Comparison of ENCODE assay signal across 8 cellular contexts in the genomic region with DNA sequence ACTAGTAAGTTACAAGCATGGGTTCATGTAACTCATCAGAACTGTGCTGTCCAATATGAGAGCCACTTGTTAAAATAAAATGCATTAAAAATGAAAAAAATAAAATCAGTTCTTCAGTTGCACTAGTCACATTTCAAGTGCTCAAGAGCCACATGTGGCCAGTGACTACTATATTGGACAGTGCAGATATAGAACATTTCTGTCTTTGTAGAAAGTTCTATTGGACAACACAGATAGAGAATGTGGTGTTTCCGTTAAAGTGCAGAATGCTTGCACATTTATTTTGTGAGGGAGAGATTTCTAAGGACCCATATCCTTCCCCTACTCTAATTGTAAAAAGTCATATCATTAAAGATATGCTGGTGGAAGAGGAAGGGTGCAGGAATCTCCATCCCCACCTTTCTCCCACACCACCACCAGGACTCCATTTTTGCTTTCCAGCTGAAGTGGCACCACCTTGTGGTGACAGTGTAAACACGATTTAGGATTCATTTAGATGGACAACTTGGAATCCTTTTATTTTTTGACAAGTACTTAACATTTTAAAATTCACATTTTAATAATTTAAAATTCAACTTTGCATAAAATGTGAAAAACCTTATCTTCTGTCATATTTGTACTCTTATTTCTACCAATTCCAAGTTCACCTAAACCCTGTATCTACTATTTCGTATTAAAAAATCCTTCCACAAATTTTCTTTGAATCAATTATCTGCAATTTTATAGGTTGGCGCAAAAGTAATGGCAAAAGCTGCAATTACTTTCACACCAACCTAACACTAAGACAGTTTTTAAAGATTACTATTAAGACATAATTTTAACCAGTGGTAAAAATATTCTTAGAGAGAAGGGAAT. TPM values are rescaled to one million over a fixed set of nuclear protein-coding genes. Genes with fewer than 3 reads are reported as not detected.
DNase-seq lines count a peak whose midpoint lies in the region; ATAC-seq, FAIRE-seq and TF ChIP-seq lines count a peak whose summit lies in the region.

No MANE protein-coding gene starts in this region.

- TF ChIP-seq EP300 in A549 (IDR thresholded peaks at IDR 0.05): no peak

- H3K27ac ChIP-seq in A549: no peak overlapping the region
- no peak overlapping the region for H3K27ac ChIP-seq in heart left ventricle
- H3K27ac ChIP-seq in small intestine (ENCODE audit: low read depth in 1 of 2, low read length in 1 of 2): no peak overlapping the region
- no peak overlapping the region for H3K27ac ChIP-seq in CD4-positive, alpha-beta memory T cell (ENCODE audit: low read depth, low read length)

- peak; percentile 74 to 81 for TF ChIP-seq RAD21 in A549 (conservative IDR thresholded peaks at IDR 0.05 in 1 of 2, IDR thresholded peaks at IDR 0.05 in 1 of 2)

- H3K4me3 Mint-ChIP-seq in CD4-positive, alpha-beta memory T cell: no peak overlapping the region

- TF ChIP-seq CTCF in A549 (IDR thresholded peaks at IDR 0.05) (peak; percentile 83), NB4 (IDR thresholded peaks at IDR 0.05; ENCODE audit: low read depth, low read length) (peak; percentile 65), WI38 (IDR thresholded peaks at IDR 0.05; ENCODE audit: low read depth, low read length) (peak; percentile 62), heart left ventricle (IDR thresholded peaks at IDR 0.05) (peak; percentile 65 to 83 (median 74))

- H3K9me3 ChIP-seq in A549: no peaks in the 10 kb centered on the region
- H3K9me3 ChIP-seq in heart left ventricle: no peaks in the 10 kb centered on the region
- H3K9me3 ChIP-seq in small intestine (ENCODE audit: control insufficient read depth, low read depth): no peaks in the 10 kb centered on the region
- no peaks in the 10 kb centered on the region for H3K9me3 ChIP-seq in CD4-positive, alpha-beta memory T cell (ENCODE audit: control insufficient read depth in 1 of 2, low read length in 2 of 2)

- peaks cover 54 to 61% of the 10 kb centered on the region in 2 donors for H3K36me3 Mint-ChIP-seq in CD4-positive, alpha-beta memory T cell

- intact Hi-C loops in heart left ventricle (cut with DNase I): loop anchor here in 5 of 10 donors (2.0 to 10.0 kb wide), 7 partner anchors 93 to 403 kb away; a partner anchor contains a TSS
- intact Hi-C loops in CD4-positive, alpha-beta memory T cell (cut with micrococcal nuclease): loop anchor here (10.0 kb wide), 1 partner anchor 293 kb away; no protein-coding TSS in a partner anchor

- no peaks in the 10 kb centered on the region for H3K9me3 Mint-ChIP-seq in CD4-positive, alpha-beta memory T cell

- no peaks in the 10 kb centered on the region for H3K27me3 Mint-ChIP-seq in CD4-positive, alpha-beta memory T cell

- H3K4me1 ChIP-seq in A549: no peaks in the 10 kb centered on the region
- peaks cover 0 to 5% (median 0%) of the 10 kb centered on the region in 12 donors for H3K4me1 ChIP-seq in heart left ventricle
- no peaks in the 10 kb centered on the region for H3K4me1 ChIP-seq in small intestine (ENCODE audit: control insufficient read depth in 2 of 2, insufficient read depth in 1 of 2, low read depth in 1 of 2, low read length in 1 of 2)
- H3K4me1 ChIP-seq in CD4-positive, alpha-beta memory T cell (ENCODE audit: insufficient read depth, low read length): no peaks in the 10 kb centered on the region

- H3K4me3 ChIP-seq in A549 (no peak overlapping the region), NB4 (ENCODE audit: low read depth, low read length) (no peak overlapping the region), WI38 (ENCODE audit: low read depth, low read length) (no peak overlapping the region), heart left ventricle (no peak overlapping the region), small intestine (ENCODE audit: low read depth in 1 of 2, low read length in 2 of 2) (no peak overlapping the region)
- H3K4me3 ChIP-seq in CD4-positive, alpha-beta memory T cell (ENCODE audit: low read length in 2 of 2): no peak overlapping the region

- CTCF ChIA-PET in A549 (lab: Yijun Ruan, JAX): interaction anchor here (0.7 to 3.2 kb wide), 14 partner anchors 7 to 874 kb away, joined by 3 to 14 read pairs (median 3); no protein-coding TSS in a partner anchor
- CTCF ChIA-PET in CD4-positive, alpha-beta memory T cell (lab: Charles Lee; ENCODE audit: partially characterized antibody): interaction anchor here (0.7 to 1.5 kb wide), 6 partner anchors 11 to 292 kb away, joined by 3 to 4 read pairs (median 3); no protein-coding TSS in a partner anchor

- no peak overlapping the region for H3K4me2 ChIP-seq in A549

- no peaks in the 10 kb centered on the region for H3K36me3 ChIP-seq in heart left ventricle
- peaks cover 0 to 4% of the 10 kb centered on the region in 2 donors for H3K36me3 ChIP-seq in small intestine (ENCODE audit: control insufficient read depth in 2 of 2, insufficient read depth in 2 of 2, low read length in 2 of 2)
- peaks cover 15% of the 10 kb centered on the region for H3K36me3 ChIP-seq in CD4-positive, alpha-beta memory T cell (ENCODE audit: insufficient read depth, low read length)

- TF ChIP-seq POLR2A in A549 (IDR thresholded peaks at IDR 0.05; ENCODE audit: low read length) (no peak), NB4 (IDR thresholded peaks at IDR 0.05; ENCODE audit: extremely low read depth, insufficient read length) (no peak), heart left ventricle (IDR thresholded peaks at IDR 0.05) (no peak)

- 71% methylated on average over 4 of the region's 4 CpGs for WGBS in A549 (ENCODE audit: missing lambda C conversion rate)
- 69 to 75% (median 71%) methylated on average over 4 of the region's 4 CpGs for WGBS in heart left ventricle, 4 donors
- 74 to 75% (median 74%) methylated on average over 4 of the region's 4 CpGs for WGBS in small intestine, 3 donors

- no peak for FAIRE-seq in A549 (lab: Jason Lieb, UNC)
- peak; percentile 77 for FAIRE-seq in small intestine (lab: Jason Lieb, UNC)

- H3K27ac Mint-ChIP-seq in CD4-positive, alpha-beta memory T cell: peak overlapping the region in 1 of 7 donors; percentile 48

- ATAC-seq in A549 (peak; percentile 85 to 93; a peak in 5 of 6 replicates), heart left ventricle (peak in 3 of 4 donors; percentile 48 to 66 (median 61)), GM19455 (IDR thresholded peaks at IDR 0.05; ENCODE audit: unreplicated experiment) (no peak)

- H3K27me3 ChIP-seq in heart left ventricle (no peaks in the 10 kb centered on the region), small intestine (ENCODE audit: control insufficient read depth in 2 of 2, insufficient read depth in 2 of 2, low read length in 2 of 2) (no peaks in the 10 kb centered on the region)
- H3K27me3 ChIP-seq in CD4-positive, alpha-beta memory T cell (ENCODE audit: insufficient read depth, low read length): no peaks in the 10 kb centered on the region

- peak; percentile 57 to 72 for DNase-seq in A549 (ENCODE audit: low read depth in 1 of 2, low spot score in 1 of 2)
- DNase-seq in ELF-1 (ENCODE audit: low read depth, low spot score): peak; percentile 28
- DNase-seq in NB4 (ENCODE audit: low read depth): peak; percentile 74
- peak in 2 of 5 donors; percentile 14 to 31 for DNase-seq in heart left ventricle
- DNase-seq in small intestine: peak; percentile 67
- no peak for DNase-seq in CD4-positive, alpha-beta memory T cell

- H3K4me1 Mint-ChIP-seq in CD4-positive, alpha-beta memory T cell: no peaks in the 10 kb centered on the region

- POLR2A ChIA-PET in A549 (lab: Yijun Ruan, JAX): no interaction called here
- POLR2A ChIA-PET in CD4-positive, alpha-beta memory T cell (lab: Charles Lee; ENCODE audit: partially characterized antibody): no interaction called here

TF ChIP-seq in A549, 52 proteins besides CTCF, POLR2A, EP300 and RAD21:
- TF ChIP-seq SMC3 (IDR thresholded peaks at IDR 0.05) (peak; percentile 78), CHD2 (IDR thresholded peaks at IDR 0.05; ENCODE audit: low read length, partially characterized antibody) (no peak)

RNA-seq across cellular contexts. Expression of a gene that starts 9.4 kb away (rescaled TPM):
- polyA plus RNA-seq in A549 (2011; rRNA removed): 8.4 and 8.7 TPM in 2 replicates
- polyA plus RNA-seq in A549 (2012; cell fraction: cytosol; rRNA removed): 1.3 and 1.5 TPM in 2 replicates
- polyA plus RNA-seq in A549 (2012; cell fraction: nucleus; rRNA removed): 0.42 and 0.58 TPM in 2 replicates
- 2.4 to 2.9 TPM (median 2.5 TPM) in 3 replicates for polyA plus RNA-seq in A549 (2017; fragmentation: RNase III; extraction: RNeasy Plus Mini Kit Qiagen cat#74134 plus additional on column Dnase treatment)
- polyA minus RNA-seq in A549 (2011; rRNA and poly(A)+ RNA removed): 2.0 and 2.5 TPM in 2 replicates
- total RNA-seq in heart left ventricle: 10 to 100 TPM in 7 of 9 donors, 1 to 10 TPM in 2; 9.0 to 24.9 (median 13.7) TPM
- polyA plus RNA-seq in heart left ventricle: 1 to 10 TPM; 5.2 to 8.3 TPM
- polyA plus RNA-seq in small intestine: 10 to 100 TPM; 12.1 to 31.5 (median 14.9) TPM
- 1 to 10 TPM in 1 of 2 experiments, under 1 TPM in 1; 0.81 to 1.0 TPM for total RNA-seq in CD4-positive, alpha-beta memory T cell
- under 1 TPM; 0.12 to 0.33 TPM for polyA plus RNA-seq in CD4-positive, alpha-beta memory T cell

Comparison
In these comparisons a context has a peak if more than half of its experiments do, and no peak if none do; other contexts are left out.
1. DNase-seq: peak in A549 (2 of 2), ELF-1 (single experiment), NB4 (single experiment) and small intestine (single experiment); none in CD4-positive, alpha-beta memory T cell (0 of 5).
2. Peak in every context shown above with its lines, with median percentiles within 50 percentile points of each other: CTCF ChIP-seq.